Comparison of ENCODE assay signal across 10 cellular contexts in the genomic region with DNA sequence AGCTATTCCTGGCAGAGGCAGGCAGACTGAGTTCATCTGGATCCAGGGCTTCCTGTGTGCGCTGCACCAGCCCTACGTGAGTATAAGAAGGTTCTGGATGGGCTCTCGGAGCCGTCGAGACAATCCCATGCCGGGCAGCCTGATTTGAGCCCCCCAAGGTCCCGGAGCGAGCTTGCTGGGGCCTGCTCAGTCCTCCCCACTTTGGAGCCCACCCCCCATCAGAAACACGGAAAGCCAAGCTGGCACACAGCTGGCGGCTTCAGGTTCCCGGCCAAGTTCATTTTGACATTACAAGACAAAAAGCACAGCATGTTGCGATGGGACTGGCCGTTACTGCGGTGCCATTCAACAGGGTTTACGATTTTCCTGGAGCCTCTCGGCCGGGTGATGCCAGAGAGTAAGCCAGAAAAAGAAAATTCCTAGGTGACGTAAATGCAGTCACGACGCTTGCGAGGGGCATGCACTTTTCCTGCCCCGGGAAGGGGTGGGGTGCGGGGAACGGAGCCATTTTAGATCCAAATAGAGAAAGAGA.
DNase-seq lines count a peak whose midpoint lies in the region; ATAC-seq and TF ChIP-seq lines count a peak whose summit lies in the region.
"Had no signal": no experiment of that assay in that cellular context is flagged by ENCODE, and none has a peak within 500 bp of the region (broad histone marks: within the 10 kb centered on the region; RNA-seq: fewer than 3 reads in every experiment).

No MANE protein-coding gene starts in this region.

- TF ChIP-seq POLR2A in body of pancreas (IDR thresholded peaks at IDR 0.05) (no peak), lower leg skin (IDR thresholded peaks at IDR 0.05) (no peak)

- H3K9me3 ChIP-seq in BE2C (peaks cover 2% of the 10 kb centered on the region; the same call in 1 of the 2 replicates), body of pancreas (no peaks in the 10 kb centered on the region)

- DNase-seq in BE2C (peak; percentile 56), body of pancreas (peak in 2 of 4 donors; percentile 16 to 24), hepatic stellate cell (ENCODE audit: low spot score) (peak; percentile 91), retinal pigment epithelial cell (ENCODE audit: low read depth) (peak; percentile 63), HPDE6-E6E7 (ENCODE audit: extremely low spot score) (no peak), UCSD-AML1 (lab: John Stamatoyannopoulos, UW; ENCODE audit: unreplicated experiment) (no peak), NCI-H524 (lab: John Stamatoyannopoulos, UW) (no peak), lower leg skin (ENCODE audit: low spot score in 2 of 2) (no peak)
- DNase-seq: CD4-positive, CD25-positive, alpha-beta regulatory T cell; stimulated activated naive CD4-positive, alpha-beta T cell had no signal

- peak overlapping the region in 2 of 4 donors; percentile 37 to 44 for H3K27ac ChIP-seq in body of pancreas

- H3K4me1 ChIP-seq in BE2C (peaks cover 26% of the 10 kb centered on the region), body of pancreas (no peaks in the 10 kb centered on the region)

- H3K27me3 ChIP-seq in BE2C (no peaks in the 10 kb centered on the region), body of pancreas (peaks cover 0 to 4% of the 10 kb centered on the region in 2 donors)

- intact Hi-C loops in body of pancreas (cut with DNase I) (no loop called here), lower leg skin (cut with DNase I; ENCODE audit: low total_unique reads) (loop anchor here (5.0 kb wide), 1 partner anchor 174 kb away; no protein-coding TSS in a partner anchor)

- TF ChIP-seq CTCF in BE2C (IDR thresholded peaks at IDR 0.05; ENCODE audit: low read depth, low read length), result no peak
- no peak for TF ChIP-seq CTCF in body of pancreas (IDR thresholded peaks at IDR 0.05)
- TF ChIP-seq CTCF in retinal pigment epithelial cell (conservative IDR thresholded peaks at IDR 0.05; ENCODE audit: low read depth, low read length), result no peak
- no peak for TF ChIP-seq CTCF in lower leg skin (IDR thresholded peaks at IDR 0.05)

- WGBS in body of pancreas, 2 donors, result 28 to 39% methylated on average over 18 to 24 of the region's 24 CpGs
- 23 to 26% methylated on average over 22 to 23 of the region's 24 CpGs for WGBS in lower leg skin, 2 donors

- peak overlapping the region; percentile 37 for H3K4me3 ChIP-seq in BE2C (ENCODE audit: low read depth, low read length)
- H3K4me3 ChIP-seq in body of pancreas, result no peak overlapping the region
- H3K4me3 ChIP-seq in retinal pigment epithelial cell (ENCODE audit: low read length), result no peak overlapping the region
- no peak overlapping the region for H3K4me3 ChIP-seq in lower leg skin (ENCODE audit: low read depth, poor library complexity, severe bottlenecking)

- peak; percentile 27 for ATAC-seq in body of pancreas

- H3K36me3 ChIP-seq in BE2C (no peaks in the 10 kb centered on the region), body of pancreas (replicated peaks in 1 of 2; ENCODE audit: insufficient read depth in 1 of 2, low read depth in 2 of 2) (no peaks in the 10 kb centered on the region)

Comparison
In these comparisons a context has a peak if more than half of its experiments do, and no peak if none do; other contexts are left out.
1. DNase-seq: peak in BE2C (single experiment), hepatic stellate cell (single experiment) and retinal pigment epithelial cell (single experiment); none in HPDE6-E6E7 (single experiment), UCSD-AML1 (single experiment), NCI-H524 (0 of 2) and lower leg skin (0 of 2).